In genomic region chr10:113681533-113682470, GRCh38 we compare ENCODE assay signal across 1 cellular context.
TF ChIP-seq lines count a peak whose summit lies in the region.

No MANE protein-coding gene starts in this region.

TF ChIP-seq in GM12878, 131 proteins besides CTCF, POLR2A, EP300 and RAD21 (continued from another document and continues in another):
- TF ChIP-seq IRF3 (IDR thresholded peaks at IDR 0.05) (no peak), NR2F1 (conservative IDR thresholded peaks at IDR 0.05) (peak; percentile 97), EGR1 (IDR thresholded peaks at IDR 0.05; ENCODE audit: borderline replicate concordance in 1 of 2, low read depth in 2 of 2, low read length in 2 of 2) (no peak), SPI1 (IDR thresholded peaks at IDR 0.05; ENCODE audit: borderline replicate concordance, insufficient read depth, low read depth, low read length) (peak; percentile 12; the same call in 1 of the 2 replicates), PAX8 (IDR thresholded peaks at IDR 0.05) (no peak), KLF5 (IDR thresholded peaks at IDR 0.05; ENCODE audit: partially characterized antibody) (no peak), POU2F2 (IDR thresholded peaks at IDR 0.05; ENCODE audit: borderline replicate concordance, low read depth, low read length) (0 out of 3 replicates have a peak, but pooled peaks have one; percentile 44), MTA3 (IDR thresholded peaks at IDR 0.05; ENCODE audit: borderline replicate concordance, low read length) (peak; percentile 80), ATF7 (IDR thresholded peaks at IDR 0.05; ENCODE audit: low read depth) (peak; percentile 90), NKRF (conservative IDR thresholded peaks at IDR 0.05) (peak; percentile 33), MYC (IDR thresholded peaks at IDR 0.05; ENCODE audit: insufficient read depth, insufficient read length, insufficient replicate concordance, low read length, severe bottlenecking) (no peak), EED (IDR thresholded peaks at IDR 0.05; ENCODE audit: low read depth) (peak; percentile 86), RBBP5 (conservative IDR thresholded peaks at IDR 0.05) (no peak), BHLHE40 (IDR thresholded peaks at IDR 0.05; ENCODE audit: borderline replicate concordance in 1 of 2, low read depth in 2 of 2, low read length in 1 of 2) (peak in 1 of 2 experiments; percentile 18; a peak in 1 of 4 replicates), POLR2AphosphoS2 (IDR thresholded peaks at IDR 0.05; ENCODE audit: low read depth, low read length) (no peak), SMAD5 (IDR thresholded peaks at IDR 0.05; ENCODE audit: low read depth) (no peak), HDAC2 (IDR thresholded peaks at IDR 0.05) (no peak), SIN3A (IDR thresholded peaks at IDR 0.05; ENCODE audit: low read depth, low read length) (no peak), TCF7 (IDR thresholded peaks at IDR 0.05; ENCODE audit: borderline replicate concordance) (no peak), CHD2 (IDR thresholded peaks at IDR 0.05; ENCODE audit: borderline replicate concordance, low read depth, low read length) (no peak), SUPT20H (IDR thresholded peaks at IDR 0.05; ENCODE audit: borderline replicate concordance, control insufficient read depth, low read depth, low read length) (no peak), IRF5 (IDR thresholded peaks at IDR 0.05; ENCODE audit: borderline replicate concordance) (no peak), USF1 (IDR thresholded peaks at IDR 0.05; ENCODE audit: borderline replicate concordance, extremely low read length, insufficient read depth, low read depth, low read length) (no peak), STAT1 (conservative IDR thresholded peaks at IDR 0.05) (no peak), FOS (IDR thresholded peaks at IDR 0.05; ENCODE audit: borderline replicate concordance, extremely low read depth, insufficient read length) (no peak), CREM (IDR thresholded peaks at IDR 0.05; ENCODE audit: low read depth) (peak; percentile 89), YY1 (IDR thresholded peaks at IDR 0.05; ENCODE audit: low read depth, low read length) (no peak), HDGF (IDR thresholded peaks at IDR 0.05) (no peak), CHD1 (IDR thresholded peaks at IDR 0.05; ENCODE audit: low read depth, low read length) (no peak), PML (IDR thresholded peaks at IDR 0.05; ENCODE audit: low read length) (peak; percentile 23; the same call in 1 of the 2 replicates), RUNX3 (IDR thresholded peaks at IDR 0.05; ENCODE audit: low read length) (peak; percentile 96), POLR2AphosphoS5 (IDR thresholded peaks at IDR 0.05; ENCODE audit: low read length) (peak; percentile 68), SRF (IDR thresholded peaks at IDR 0.05; ENCODE audit: low read depth in 2 of 2, low read length in 2 of 2) (no peak), LARP7 (IDR thresholded peaks at IDR 0.05) (no peak), KAT2A (conservative IDR thresholded peaks at IDR 0.05; ENCODE audit: control insufficient read depth, low read depth, low read length) (no peak), ZNF384 (IDR thresholded peaks at IDR 0.05; ENCODE audit: borderline replicate concordance, low read depth, low read length) (no peak), SIX5 (IDR thresholded peaks at IDR 0.05; ENCODE audit: low read depth, low read length, severe bottlenecking) (no peak), SMAD1 (IDR thresholded peaks at IDR 0.05; ENCODE audit: low read depth, partially characterized antibody) (no peak)
- TF ChIP-seq, protein P1, sequence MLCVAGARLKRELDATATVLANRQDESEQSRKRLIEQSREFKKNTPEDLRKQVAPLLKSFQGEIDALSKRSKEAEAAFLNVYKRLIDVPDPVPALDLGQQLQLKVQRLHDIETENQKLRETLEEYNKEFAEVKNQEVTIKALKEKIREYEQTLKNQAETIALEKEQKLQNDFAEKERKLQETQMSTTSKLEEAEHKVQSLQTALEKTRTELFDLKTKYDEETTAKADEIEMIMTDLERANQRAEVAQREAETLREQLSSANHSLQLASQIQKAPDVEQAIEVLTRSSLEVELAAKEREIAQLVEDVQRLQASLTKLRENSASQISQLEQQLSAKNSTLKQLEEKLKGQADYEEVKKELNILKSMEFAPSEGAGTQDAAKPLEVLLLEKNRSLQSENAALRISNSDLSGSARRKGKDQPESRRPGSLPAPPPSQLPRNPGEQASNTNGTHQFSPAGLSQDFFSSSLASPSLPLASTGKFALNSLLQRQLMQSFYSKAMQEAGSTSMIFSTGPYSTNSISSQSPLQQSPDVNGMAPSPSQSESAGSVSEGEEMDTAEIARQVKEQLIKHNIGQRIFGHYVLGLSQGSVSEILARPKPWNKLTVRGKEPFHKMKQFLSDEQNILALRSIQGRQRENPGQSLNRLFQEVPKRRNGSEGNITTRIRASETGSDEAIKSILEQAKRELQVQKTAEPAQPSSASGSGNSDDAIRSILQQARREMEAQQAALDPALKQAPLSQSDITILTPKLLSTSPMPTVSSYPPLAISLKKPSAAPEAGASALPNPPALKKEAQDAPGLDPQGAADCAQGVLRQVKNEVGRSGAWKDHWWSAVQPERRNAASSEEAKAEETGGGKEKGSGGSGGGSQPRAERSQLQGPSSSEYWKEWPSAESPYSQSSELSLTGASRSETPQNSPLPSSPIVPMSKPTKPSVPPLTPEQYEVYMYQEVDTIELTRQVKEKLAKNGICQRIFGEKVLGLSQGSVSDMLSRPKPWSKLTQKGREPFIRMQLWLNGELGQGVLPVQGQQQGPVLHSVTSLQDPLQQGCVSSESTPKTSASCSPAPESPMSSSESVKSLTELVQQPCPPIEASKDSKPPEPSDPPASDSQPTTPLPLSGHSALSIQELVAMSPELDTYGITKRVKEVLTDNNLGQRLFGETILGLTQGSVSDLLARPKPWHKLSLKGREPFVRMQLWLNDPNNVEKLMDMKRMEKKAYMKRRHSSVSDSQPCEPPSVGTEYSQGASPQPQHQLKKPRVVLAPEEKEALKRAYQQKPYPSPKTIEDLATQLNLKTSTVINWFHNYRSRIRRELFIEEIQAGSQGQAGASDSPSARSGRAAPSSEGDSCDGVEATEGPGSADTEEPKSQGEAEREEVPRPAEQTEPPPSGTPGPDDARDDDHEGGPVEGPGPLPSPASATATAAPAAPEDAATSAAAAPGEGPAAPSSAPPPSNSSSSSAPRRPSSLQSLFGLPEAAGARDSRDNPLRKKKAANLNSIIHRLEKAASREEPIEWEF (IDR thresholded peaks at IDR 0.05; ENCODE audit: insufficient replicate concordance, low read depth, low read length), result no peak
- TF ChIP-seq, protein P2, sequence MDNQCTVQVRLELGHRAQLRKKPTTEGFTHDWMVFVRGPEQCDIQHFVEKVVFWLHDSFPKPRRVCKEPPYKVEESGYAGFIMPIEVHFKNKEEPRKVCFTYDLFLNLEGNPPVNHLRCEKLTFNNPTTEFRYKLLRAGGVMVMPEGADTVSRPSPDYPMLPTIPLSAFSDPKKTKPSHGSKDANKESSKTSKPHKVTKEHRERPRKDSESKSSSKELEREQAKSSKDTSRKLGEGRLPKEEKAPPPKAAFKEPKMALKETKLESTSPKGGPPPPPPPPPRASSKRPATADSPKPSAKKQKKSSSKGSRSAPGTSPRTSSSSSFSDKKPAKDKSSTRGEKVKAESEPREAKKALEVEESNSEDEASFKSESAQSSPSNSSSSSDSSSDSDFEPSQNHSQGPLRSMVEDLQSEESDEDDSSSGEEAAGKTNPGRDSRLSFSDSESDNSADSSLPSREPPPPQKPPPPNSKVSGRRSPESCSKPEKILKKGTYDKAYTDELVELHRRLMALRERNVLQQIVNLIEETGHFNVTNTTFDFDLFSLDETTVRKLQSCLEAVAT (IDR thresholded peaks at IDR 0.05), result no peak
- TF ChIP-seq, protein P3, sequence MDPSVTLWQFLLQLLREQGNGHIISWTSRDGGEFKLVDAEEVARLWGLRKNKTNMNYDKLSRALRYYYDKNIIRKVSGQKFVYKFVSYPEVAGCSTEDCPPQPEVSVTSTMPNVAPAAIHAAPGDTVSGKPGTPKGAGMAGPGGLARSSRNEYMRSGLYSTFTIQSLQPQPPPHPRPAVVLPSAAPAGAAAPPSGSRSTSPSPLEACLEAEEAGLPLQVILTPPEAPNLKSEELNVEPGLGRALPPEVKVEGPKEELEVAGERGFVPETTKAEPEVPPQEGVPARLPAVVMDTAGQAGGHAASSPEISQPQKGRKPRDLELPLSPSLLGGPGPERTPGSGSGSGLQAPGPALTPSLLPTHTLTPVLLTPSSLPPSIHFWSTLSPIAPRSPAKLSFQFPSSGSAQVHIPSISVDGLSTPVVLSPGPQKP (IDR thresholded peaks at IDR 0.05; ENCODE audit: low read depth, low read length), result no peak
- TF ChIP-seq, protein P4, sequence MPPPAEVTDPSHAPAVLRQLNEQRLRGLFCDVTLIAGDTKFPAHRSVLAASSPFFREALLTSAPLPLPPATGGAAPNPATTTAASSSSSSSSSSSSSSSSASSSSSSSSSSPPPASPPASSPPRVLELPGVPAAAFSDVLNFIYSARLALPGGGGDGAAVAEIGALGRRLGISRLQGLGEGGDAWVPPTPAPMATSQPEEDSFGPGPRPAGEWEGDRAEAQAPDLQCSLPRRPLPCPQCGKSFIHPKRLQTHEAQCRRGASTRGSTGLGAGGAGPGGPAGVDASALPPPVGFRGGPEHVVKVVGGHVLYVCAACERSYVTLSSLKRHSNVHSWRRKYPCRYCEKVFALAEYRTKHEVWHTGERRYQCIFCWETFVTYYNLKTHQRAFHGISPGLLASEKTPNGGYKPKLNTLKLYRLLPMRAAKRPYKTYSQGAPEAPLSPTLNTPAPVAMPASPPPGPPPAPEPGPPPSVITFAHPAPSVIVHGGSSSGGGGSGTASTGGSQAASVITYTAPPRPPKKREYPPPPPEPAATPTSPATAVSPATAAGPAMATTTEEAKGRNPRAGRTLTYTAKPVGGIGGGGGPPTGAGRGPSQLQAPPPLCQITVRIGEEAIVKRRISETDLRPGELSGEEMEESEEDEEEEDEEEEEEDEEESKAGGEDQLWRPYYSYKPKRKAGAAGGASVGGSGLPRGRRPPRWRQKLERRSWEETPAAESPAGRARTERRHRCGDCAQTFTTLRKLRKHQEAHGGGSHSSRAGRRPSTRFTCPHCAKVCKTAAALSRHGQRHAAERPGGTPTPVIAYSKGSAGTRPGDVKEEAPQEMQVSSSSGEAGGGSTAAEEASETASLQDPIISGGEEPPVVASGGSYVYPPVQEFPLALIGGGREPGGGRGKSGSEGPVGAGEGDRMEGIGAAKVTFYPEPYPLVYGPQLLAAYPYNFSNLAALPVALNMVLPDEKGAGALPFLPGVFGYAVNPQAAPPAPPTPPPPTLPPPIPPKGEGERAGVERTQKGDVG (CRISPR knock-in tag; IDR thresholded peaks at IDR 0.05), result no peak
- TF ChIP-seq, protein P5, sequence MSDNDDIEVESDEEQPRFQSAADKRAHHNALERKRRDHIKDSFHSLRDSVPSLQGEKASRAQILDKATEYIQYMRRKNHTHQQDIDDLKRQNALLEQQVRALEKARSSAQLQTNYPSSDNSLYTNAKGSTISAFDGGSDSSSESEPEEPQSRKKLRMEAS (IDR thresholded peaks at IDR 0.05; ENCODE audit: low read depth, low read length), result no peak
- TF ChIP-seq, protein P6, sequence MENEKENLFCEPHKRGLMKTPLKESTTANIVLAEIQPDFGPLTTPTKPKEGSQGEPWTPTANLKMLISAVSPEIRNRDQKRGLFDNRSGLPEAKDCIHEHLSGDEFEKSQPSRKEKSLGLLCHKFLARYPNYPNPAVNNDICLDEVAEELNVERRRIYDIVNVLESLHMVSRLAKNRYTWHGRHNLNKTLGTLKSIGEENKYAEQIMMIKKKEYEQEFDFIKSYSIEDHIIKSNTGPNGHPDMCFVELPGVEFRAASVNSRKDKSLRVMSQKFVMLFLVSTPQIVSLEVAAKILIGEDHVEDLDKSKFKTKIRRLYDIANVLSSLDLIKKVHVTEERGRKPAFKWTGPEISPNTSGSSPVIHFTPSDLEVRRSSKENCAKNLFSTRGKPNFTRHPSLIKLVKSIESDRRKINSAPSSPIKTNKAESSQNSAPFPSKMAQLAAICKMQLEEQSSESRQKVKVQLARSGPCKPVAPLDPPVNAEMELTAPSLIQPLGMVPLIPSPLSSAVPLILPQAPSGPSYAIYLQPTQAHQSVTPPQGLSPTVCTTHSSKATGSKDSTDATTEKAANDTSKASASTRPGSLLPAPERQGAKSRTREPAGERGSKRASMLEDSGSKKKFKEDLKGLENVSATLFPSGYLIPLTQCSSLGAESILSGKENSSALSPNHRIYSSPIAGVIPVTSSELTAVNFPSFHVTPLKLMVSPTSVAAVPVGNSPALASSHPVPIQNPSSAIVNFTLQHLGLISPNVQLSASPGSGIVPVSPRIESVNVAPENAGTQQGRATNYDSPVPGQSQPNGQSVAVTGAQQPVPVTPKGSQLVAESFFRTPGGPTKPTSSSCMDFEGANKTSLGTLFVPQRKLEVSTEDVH (IDR thresholded peaks at IDR 0.05; ENCODE audit: low read depth, partially characterized antibody), result no peak
